1 cellular context compared by ENCODE assay signal in the genomic region with DNA sequence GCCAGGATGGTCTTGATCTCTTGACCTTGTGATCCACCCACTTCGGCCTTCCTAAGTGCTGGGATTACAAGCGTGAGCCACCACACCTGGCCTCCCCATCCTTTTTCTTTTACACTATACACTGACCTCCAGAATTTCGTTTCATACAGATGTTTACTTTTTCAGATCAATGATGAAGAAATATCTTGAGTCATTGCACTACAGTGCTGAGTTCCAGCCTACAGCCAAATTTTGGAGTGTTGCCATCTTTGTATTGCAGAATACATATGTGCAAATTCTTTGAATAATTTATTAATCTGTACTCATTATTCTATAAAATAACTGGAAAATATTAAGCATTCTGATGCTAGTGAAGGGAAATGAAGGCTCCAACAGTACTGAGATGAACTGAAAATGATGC.
TF ChIP-seq lines count a peak whose summit lies in the region.

No MANE protein-coding gene starts in this region.

TF ChIP-seq in IMR-90, 13 proteins besides CTCF, POLR2A, EP300 and RAD21:
- TF ChIP-seq MXI1 (IDR thresholded peaks at IDR 0.05; ENCODE audit: borderline replicate concordance, low read depth, low read length) (no peak), FOS (IDR thresholded peaks at IDR 0.05; ENCODE audit: low read depth, low read length) (no peak)
